In the genomic region with DNA sequence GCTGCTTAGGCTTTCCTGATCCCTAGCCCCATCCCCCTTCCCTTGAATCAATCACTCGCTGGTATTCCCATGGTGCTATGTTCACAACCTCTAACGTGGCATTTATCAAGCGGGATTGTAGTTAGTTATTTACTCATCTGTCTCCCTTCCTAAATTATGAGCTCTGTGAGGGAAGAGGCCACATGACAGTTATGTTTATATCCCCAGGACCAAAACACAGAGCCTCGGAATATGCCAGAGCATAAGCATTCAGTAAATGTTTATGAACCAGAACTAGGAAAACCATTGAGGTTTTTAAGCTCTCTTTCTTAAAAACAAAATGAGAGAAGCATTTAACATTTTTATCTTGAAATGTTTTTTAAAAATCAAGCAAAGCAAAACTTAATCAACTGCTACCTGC, we compare ENCODE assay signal across 1 cellular context.
TF ChIP-seq lines count a peak whose summit lies in the region.

No MANE protein-coding gene starts in this region.

TF ChIP-seq in GM23338, 12 proteins besides CTCF, POLR2A, EP300 and RAD21 (continued from another document):
- no peak for TF ChIP-seq NANOG (IDR thresholded peaks at IDR 0.05; ENCODE audit: borderline replicate concordance)
- TF ChIP-seq ZNF114 (CRISPR knock-in tag; IDR thresholded peaks at IDR 0.05), result no peak
